8 cellular contexts compared by ENCODE assay signal in the genomic region with DNA sequence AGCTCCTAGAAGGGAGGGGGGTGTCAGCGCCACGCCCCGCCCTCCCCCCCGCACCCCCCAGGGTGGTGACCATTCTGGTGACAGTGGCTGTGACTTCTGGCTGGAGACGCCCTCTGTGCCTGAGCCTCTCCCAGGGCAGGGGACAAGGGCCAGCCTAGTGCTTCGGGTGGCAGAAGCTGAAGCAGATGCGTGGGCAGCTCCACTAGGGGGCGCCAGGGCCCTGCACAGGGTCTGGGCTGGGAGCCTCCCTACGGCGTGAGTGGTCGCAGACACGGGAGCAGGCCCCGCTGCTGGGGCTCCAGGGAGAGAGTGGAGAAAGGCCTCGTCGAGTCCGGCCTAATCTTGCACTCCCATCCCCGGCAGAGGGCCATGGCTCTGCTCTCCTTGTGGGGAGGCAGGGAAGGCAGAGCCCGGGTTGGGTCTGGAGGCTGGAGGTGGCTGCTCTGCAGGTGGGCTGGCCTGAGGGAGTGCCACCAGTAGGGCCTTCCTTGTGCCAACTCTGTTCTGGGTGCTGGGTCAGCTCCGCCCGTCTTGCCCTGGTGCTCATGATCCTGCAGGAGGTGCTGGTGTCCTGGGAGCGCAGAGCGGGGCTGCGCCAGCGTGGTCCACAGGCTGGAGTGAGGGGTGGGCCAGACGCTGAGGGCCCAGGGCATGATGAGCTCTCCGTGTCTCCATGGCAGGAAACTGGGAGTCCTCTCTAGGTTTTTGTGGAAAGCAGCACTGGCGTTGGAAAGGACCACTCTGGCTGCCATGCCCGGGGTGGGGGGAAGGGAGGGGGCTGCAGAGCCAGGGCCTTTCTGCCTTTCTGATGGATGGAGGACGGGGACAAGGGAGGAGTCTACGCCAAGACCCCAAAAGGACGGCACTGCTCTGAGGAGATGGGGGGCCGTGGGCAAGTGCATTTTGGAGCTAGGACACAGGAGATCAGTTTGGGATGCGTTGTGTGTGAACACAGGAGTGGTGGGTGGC. TPM values are rescaled to one million over a fixed set of nuclear protein-coding genes. Genes with fewer than 3 reads are reported as not detected.
DNase-seq lines count a peak whose midpoint lies in the region; ATAC-seq and TF ChIP-seq lines count a peak whose summit lies in the region.

No MANE protein-coding gene starts in this region.

- peaks cover 0 to 4% (median 0%) of the 10 kb centered on the region in 3 donors for H3K36me3 Mint-ChIP-seq in naive thymus-derived CD8-positive, alpha-beta T cell
- H3K36me3 Mint-ChIP-seq in type B pancreatic cell = no peaks in the 10 kb centered on the region

- H3K4me3 Mint-ChIP-seq in naive thymus-derived CD8-positive, alpha-beta T cell = peak overlapping the region in 5 of 10 donors; percentile 22 to 68 (median 40)
- H3K4me3 Mint-ChIP-seq in type B pancreatic cell = peak overlapping the region; percentile 34

- no peak for ATAC-seq in naive thymus-derived CD8-positive, alpha-beta T cell
- ATAC-seq in GM18867 (IDR thresholded peaks at IDR 0.05; ENCODE audit: unreplicated experiment) (no peak), GM18505 (IDR thresholded peaks at IDR 0.05; ENCODE audit: unreplicated experiment) (no peak)

- TF ChIP-seq POLR2A in GM18505 (IDR thresholded peaks at IDR 0.05; ENCODE audit: borderline replicate concordance, extremely low read depth, insufficient read depth, insufficient read length) = no peak

- H3K4me1 Mint-ChIP-seq in naive thymus-derived CD8-positive, alpha-beta T cell = peaks cover 7 to 29% (median 23%) of the 10 kb centered on the region in 4 donors
- H3K4me1 Mint-ChIP-seq in type B pancreatic cell (ENCODE audit: unreplicated experiment) = peaks cover 12% of the 10 kb centered on the region

- TF ChIP-seq CTCF in GM12874 (IDR thresholded peaks at IDR 0.05; ENCODE audit: insufficient read depth, low read depth, low read length) = peak; percentile 94
- peak; percentile 86 for TF ChIP-seq CTCF in type B pancreatic cell (conservative IDR thresholded peaks at IDR 0.05)

- peak overlapping the region in 1 of 10 donors; percentile 39 for H3K27ac Mint-ChIP-seq in naive thymus-derived CD8-positive, alpha-beta T cell
- H3K27ac Mint-ChIP-seq in type B pancreatic cell = no peak overlapping the region

- peak; percentile 82 for DNase-seq in NCI-H2196 (lab: John Stamatoyannopoulos, UW; ENCODE audit: unreplicated experiment)
- DNase-seq in activated CD4-positive, alpha-beta T cell treated with anti-CD3 and anti-CD28 coated beads for 48 hours = peak; percentile 84
- peak; percentile 73 for DNase-seq in dermis blood vessel endothelial cell
- DNase-seq in naive thymus-derived CD8-positive, alpha-beta T cell = peak; percentile 24 to 80 (median 57)
- no peak for DNase-seq in type B pancreatic cell (ENCODE audit: extremely low spot score, unreplicated experiment)

- H3K27me3 Mint-ChIP-seq in naive thymus-derived CD8-positive, alpha-beta T cell = no peaks in the 10 kb centered on the region
- H3K27me3 Mint-ChIP-seq in type B pancreatic cell = no peaks in the 10 kb centered on the region

- POLR2A ChIA-PET in naive thymus-derived CD8-positive, alpha-beta T cell (lab: Charles Lee) = interaction anchor here (0.5 to 6.0 kb wide), 6 partner anchors 17 to 82 kb away, joined by 3 to 61 read pairs (median 4); a partner anchor contains a TSS

- H3K9me3 Mint-ChIP-seq in naive thymus-derived CD8-positive, alpha-beta T cell = no peaks in the 10 kb centered on the region
- no peaks in the 10 kb centered on the region for H3K9me3 Mint-ChIP-seq in type B pancreatic cell

RNA-seq across cellular contexts. Expression of a gene that starts 2.5 kb away (rescaled TPM):
- total RNA-seq in dermis blood vessel endothelial cell = 27.0 and 33.0 TPM in 2 replicates
- total RNA-seq in naive thymus-derived CD8-positive, alpha-beta T cell = 10 to 100 TPM; 33.6 to 37.6 TPM
- 10 to 100 TPM; 42.7 to 63.0 (median 50.7) TPM for polyA plus RNA-seq in naive thymus-derived CD8-positive, alpha-beta T cell
- total RNA-seq in type B pancreatic cell (ENCODE audit: low replicate concordance) = 60.4 and 69.3 TPM in 2 replicates

RNA-seq across cellular contexts. Expression of a gene that starts 2.9 kb away (rescaled TPM):
- total RNA-seq in dermis blood vessel endothelial cell (15.1 and 23.3 TPM in 2 replicates), type B pancreatic cell (ENCODE audit: low replicate concordance) (27.6 and 29.4 TPM in 2 replicates)
- 10 to 100 TPM; 11.4 to 12.5 TPM for total RNA-seq in naive thymus-derived CD8-positive, alpha-beta T cell
- 1 to 10 TPM; 2.7 to 6.0 (median 4.2) TPM for polyA plus RNA-seq in naive thymus-derived CD8-positive, alpha-beta T cell

RNA-seq across cellular contexts. Expression of a gene that starts 11.3 kb away (rescaled TPM):
- total RNA-seq in dermis blood vessel endothelial cell = 9.0 and 14.0 TPM in 2 replicates
- 1 to 10 TPM; 1.4 to 1.5 TPM for total RNA-seq in naive thymus-derived CD8-positive, alpha-beta T cell
- not detected for polyA plus RNA-seq in naive thymus-derived CD8-positive, alpha-beta T cell
- 41.7 and 51.7 TPM in 2 replicates for total RNA-seq in type B pancreatic cell (ENCODE audit: low replicate concordance)

RNA-seq across cellular contexts. Expression of a gene that starts 17.3 kb away (rescaled TPM):
- total RNA-seq in dermis blood vessel endothelial cell (56.8 and 63.8 TPM in 2 replicates), type B pancreatic cell (ENCODE audit: low replicate concordance) (158 and 175 TPM in 2 replicates)
- 10 to 100 TPM; 72.5 to 81.0 TPM for total RNA-seq in naive thymus-derived CD8-positive, alpha-beta T cell
- 100 to 1,000 TPM; 113 to 185 (median 127) TPM for polyA plus RNA-seq in naive thymus-derived CD8-positive, alpha-beta T cell

RNA-seq across cellular contexts. Expression of a gene that starts 31.4 kb away (rescaled TPM):
- total RNA-seq in dermis blood vessel endothelial cell (22.6 and 34.9 TPM in 2 replicates), type B pancreatic cell (ENCODE audit: low replicate concordance) (35.9 and 43.4 TPM in 2 replicates)
- total RNA-seq in naive thymus-derived CD8-positive, alpha-beta T cell = 10 to 100 TPM; 38.5 to 42.1 TPM
- 1 to 10 TPM; 2.2 to 8.5 (median 4.8) TPM for polyA plus RNA-seq in naive thymus-derived CD8-positive, alpha-beta T cell
